2 cellular contexts compared by ENCODE assay signal in the genomic region with DNA sequence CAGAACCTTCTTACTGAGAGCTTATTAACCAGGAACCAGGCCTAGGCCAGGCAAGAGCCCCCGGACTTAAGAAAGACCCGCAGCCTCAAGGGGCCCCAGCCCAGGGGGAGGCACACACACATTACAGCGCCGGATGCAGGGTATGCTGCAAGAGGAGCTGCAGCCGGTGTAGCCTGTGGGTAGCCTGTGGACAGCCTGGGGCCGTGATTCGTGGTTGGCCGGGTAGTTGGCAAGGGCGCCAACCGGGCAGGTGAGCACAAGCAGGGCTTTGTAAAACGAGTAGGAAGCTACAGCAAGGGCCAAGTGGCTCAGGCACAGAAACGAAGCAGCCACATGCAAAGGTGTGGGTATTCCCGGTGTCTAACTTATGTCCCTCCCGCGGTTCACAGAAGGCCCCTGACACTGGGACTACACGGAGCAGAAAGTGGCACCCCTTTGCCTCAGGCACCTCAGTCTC.
A peak's percentile ranks its signal among the peaks of the same experiment; 100 is the strongest.
TF ChIP-seq lines count a peak whose summit lies in the region.

No MANE protein-coding gene starts in this region.

TF ChIP-seq in IMR-90, 13 proteins besides CTCF, POLR2A, EP300 and RAD21:
- TF ChIP-seq CEBPB (IDR thresholded peaks at IDR 0.05; ENCODE audit: low read depth, low read length), result no peak
- no peak for TF ChIP-seq ELK1 (IDR thresholded peaks at IDR 0.05; ENCODE audit: borderline replicate concordance, low read depth, low read length)
- TF ChIP-seq MXI1 (IDR thresholded peaks at IDR 0.05; ENCODE audit: borderline replicate concordance, low read depth, low read length), result no peak
- TF ChIP-seq BHLHE40 (IDR thresholded peaks at IDR 0.05; ENCODE audit: low read depth, low read length), result no peak
- TF ChIP-seq RCOR1 (IDR thresholded peaks at IDR 0.05; ENCODE audit: insufficient replicate concordance, low read length), result no peak
- no peak for TF ChIP-seq MAZ (IDR thresholded peaks at IDR 0.05; ENCODE audit: borderline replicate concordance, low read depth, low read length)
- TF ChIP-seq USF2 (IDR thresholded peaks at IDR 0.05; ENCODE audit: low read depth, low read length), result no peak
- no peak for TF ChIP-seq MAFK (IDR thresholded peaks at IDR 0.05; ENCODE audit: low read depth, low read length)
- no peak for TF ChIP-seq FOS (IDR thresholded peaks at IDR 0.05; ENCODE audit: low read depth, low read length)
- no peak for TF ChIP-seq NFE2L2 (IDR thresholded peaks at IDR 0.05; ENCODE audit: low read depth, low read length)
- no peak for TF ChIP-seq RFX5 (IDR thresholded peaks at IDR 0.05; ENCODE audit: low read depth, low read length)
- no peak for TF ChIP-seq CHD1 (IDR thresholded peaks at IDR 0.05; ENCODE audit: low read depth, low read length)
- TF ChIP-seq SMC3 (IDR thresholded peaks at IDR 0.05; ENCODE audit: low read depth, low read length), result no peak

TF ChIP-seq in GM12878, 131 proteins besides CTCF, POLR2A, EP300 and RAD21:
- TF ChIP-seq, protein P1, sequence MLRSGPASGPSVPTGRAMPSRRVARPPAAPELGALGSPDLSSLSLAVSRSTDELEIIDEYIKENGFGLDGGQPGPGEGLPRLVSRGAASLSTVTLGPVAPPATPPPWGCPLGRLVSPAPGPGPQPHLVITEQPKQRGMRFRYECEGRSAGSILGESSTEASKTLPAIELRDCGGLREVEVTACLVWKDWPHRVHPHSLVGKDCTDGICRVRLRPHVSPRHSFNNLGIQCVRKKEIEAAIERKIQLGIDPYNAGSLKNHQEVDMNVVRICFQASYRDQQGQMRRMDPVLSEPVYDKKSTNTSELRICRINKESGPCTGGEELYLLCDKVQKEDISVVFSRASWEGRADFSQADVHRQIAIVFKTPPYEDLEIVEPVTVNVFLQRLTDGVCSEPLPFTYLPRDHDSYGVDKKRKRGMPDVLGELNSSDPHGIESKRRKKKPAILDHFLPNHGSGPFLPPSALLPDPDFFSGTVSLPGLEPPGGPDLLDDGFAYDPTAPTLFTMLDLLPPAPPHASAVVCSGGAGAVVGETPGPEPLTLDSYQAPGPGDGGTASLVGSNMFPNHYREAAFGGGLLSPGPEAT (IDR thresholded peaks at IDR 0.05; ENCODE audit: low read depth), result 0 out of 2 replicates have a peak, but pooled peaks have one; percentile 13
- TF ChIP-seq KDM1A (IDR thresholded peaks at IDR 0.05; ENCODE audit: borderline replicate concordance) (no peak), RUNX3 (IDR thresholded peaks at IDR 0.05; ENCODE audit: low read length) (peak; percentile 14; the same call in 1 of the 2 replicates)
